ENCODE assay signal across 1 cellular context in genomic region chr19:35748106-35749020, GRCh38.
A peak's percentile ranks its signal among the peaks of the same experiment; 100 is the strongest.
TF ChIP-seq lines count a peak whose summit lies in the region.

A gene with protein sequence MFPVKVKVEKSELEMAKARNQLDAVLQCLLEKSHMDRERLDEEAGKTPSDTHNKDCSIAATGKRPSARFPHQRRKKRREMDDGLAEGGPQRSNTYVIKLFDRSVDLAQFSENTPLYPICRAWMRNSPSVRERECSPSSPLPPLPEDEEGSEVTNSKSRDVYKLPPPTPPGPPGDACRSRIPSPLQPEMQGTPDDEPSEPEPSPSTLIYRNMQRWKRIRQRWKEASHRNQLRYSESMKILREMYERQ (plus strand): TSS chr19:35748576. CDS start chr19:35748725, 149 bp downstream.

TF ChIP-seq in HepG2, 621 proteins besides CTCF, POLR2A, EP300 and RAD21 (continued from another document and continues in another):
- TF ChIP-seq ZNF407 (CRISPR knock-in tag; IDR thresholded peaks at IDR 0.05; ENCODE audit: not compliant biosample characterization) (no peak), REXO4 (CRISPR knock-in tag; IDR thresholded peaks at IDR 0.05; ENCODE audit: borderline replicate concordance) (no peak), RFX1 (IDR thresholded peaks at IDR 0.05) (no peak), KLF9 (CRISPR knock-in tag; IDR thresholded peaks at IDR 0.05; ENCODE audit: low read depth) (0 out of 2 replicates have a peak, but pooled peaks have one; percentile 41), CREM (IDR thresholded peaks at IDR 0.05) (peak; percentile 99), CREM (CRISPR knock-in tag; IDR thresholded peaks at IDR 0.05) (no peak), ZNF12 (CRISPR knock-in tag; IDR thresholded peaks at IDR 0.05) (no peak), STAT5B (CRISPR knock-in tag; IDR thresholded peaks at IDR 0.05) (no peak), SIX1 (CRISPR knock-in tag; IDR thresholded peaks at IDR 0.05; ENCODE audit: borderline replicate concordance) (no peak), TCF7L2 (IDR thresholded peaks at IDR 0.05; ENCODE audit: low read depth, low read length) (no peak), ZNF569 (CRISPR knock-in tag; IDR thresholded peaks at IDR 0.05; ENCODE audit: borderline replicate concordance) (no peak), NR1H2 (CRISPR knock-in tag; IDR thresholded peaks at IDR 0.05; ENCODE audit: borderline replicate concordance, low read depth) (no peak), SRY (CRISPR knock-in tag; IDR thresholded peaks at IDR 0.05) (no peak; the same call in 1 of the 2 replicates), PCBP1 (IDR thresholded peaks at IDR 0.05; ENCODE audit: borderline replicate concordance, low read depth, low read length) (no peak), MTF2 (CRISPR knock-in tag; IDR thresholded peaks at IDR 0.05; ENCODE audit: borderline replicate concordance) (no peak), ZFX (CRISPR knock-in tag; IDR thresholded peaks at IDR 0.05; ENCODE audit: low read depth) (peak; percentile 94), ZSCAN9 (CRISPR knock-in tag; IDR thresholded peaks at IDR 0.05; ENCODE audit: borderline replicate concordance) (peak; percentile 51; the same call in 1 of the 2 replicates), KLF13 (CRISPR knock-in tag; IDR thresholded peaks at IDR 0.05) (no peak), MAF1 (CRISPR knock-in tag; IDR thresholded peaks at IDR 0.05; ENCODE audit: borderline replicate concordance) (no peak), ZNF44 (CRISPR knock-in tag; IDR thresholded peaks at IDR 0.05) (no peak), MZF1 (CRISPR knock-in tag; IDR thresholded peaks at IDR 0.05; ENCODE audit: borderline replicate concordance) (no peak), ELF1 (CRISPR knock-in tag; IDR thresholded peaks at IDR 0.05) (peak; percentile 99), NAIF1 (CRISPR knock-in tag; IDR thresholded peaks at IDR 0.05; ENCODE audit: borderline replicate concordance) (no peak), ZFP41 (CRISPR knock-in tag; IDR thresholded peaks at IDR 0.05; ENCODE audit: borderline replicate concordance) (no peak), ELF4 (CRISPR knock-in tag; IDR thresholded peaks at IDR 0.05; ENCODE audit: borderline replicate concordance) (peak; percentile 97), ZBTB37 (CRISPR knock-in tag; IDR thresholded peaks at IDR 0.05) (no peak), GPBP1L1 (CRISPR knock-in tag; IDR thresholded peaks at IDR 0.05) (no peak), ZNF674 (CRISPR knock-in tag; IDR thresholded peaks at IDR 0.05; ENCODE audit: low read depth) (no peak), ZFYVE20 (CRISPR knock-in tag; IDR thresholded peaks at IDR 0.05; ENCODE audit: borderline replicate concordance, low read depth) (no peak), E2F5 (CRISPR knock-in tag; conservative IDR thresholded peaks at IDR 0.05) (peak; percentile 35; the same call in 1 of the 2 replicates), ZFAT (CRISPR knock-in tag; conservative IDR thresholded peaks at IDR 0.05) (no peak), GATA4 (IDR thresholded peaks at IDR 0.05; ENCODE audit: borderline replicate concordance, low read depth) (peak; percentile 36; the same call in 1 of the 2 replicates), ZNF572 (CRISPR knock-in tag; IDR thresholded peaks at IDR 0.05) (no peak), POLR2AphosphoS2 (IDR thresholded peaks at IDR 0.05; ENCODE audit: low read depth, low read length) (no peak), POGZ (CRISPR knock-in tag; IDR thresholded peaks at IDR 0.05) (peak; percentile 61), HOMEZ (CRISPR knock-in tag; IDR thresholded peaks at IDR 0.05; ENCODE audit: low read depth) (no peak), SUZ12 (IDR thresholded peaks at IDR 0.05; ENCODE audit: low read depth, low read length) (peak; percentile 87)
- TF ChIP-seq, protein P1, sequence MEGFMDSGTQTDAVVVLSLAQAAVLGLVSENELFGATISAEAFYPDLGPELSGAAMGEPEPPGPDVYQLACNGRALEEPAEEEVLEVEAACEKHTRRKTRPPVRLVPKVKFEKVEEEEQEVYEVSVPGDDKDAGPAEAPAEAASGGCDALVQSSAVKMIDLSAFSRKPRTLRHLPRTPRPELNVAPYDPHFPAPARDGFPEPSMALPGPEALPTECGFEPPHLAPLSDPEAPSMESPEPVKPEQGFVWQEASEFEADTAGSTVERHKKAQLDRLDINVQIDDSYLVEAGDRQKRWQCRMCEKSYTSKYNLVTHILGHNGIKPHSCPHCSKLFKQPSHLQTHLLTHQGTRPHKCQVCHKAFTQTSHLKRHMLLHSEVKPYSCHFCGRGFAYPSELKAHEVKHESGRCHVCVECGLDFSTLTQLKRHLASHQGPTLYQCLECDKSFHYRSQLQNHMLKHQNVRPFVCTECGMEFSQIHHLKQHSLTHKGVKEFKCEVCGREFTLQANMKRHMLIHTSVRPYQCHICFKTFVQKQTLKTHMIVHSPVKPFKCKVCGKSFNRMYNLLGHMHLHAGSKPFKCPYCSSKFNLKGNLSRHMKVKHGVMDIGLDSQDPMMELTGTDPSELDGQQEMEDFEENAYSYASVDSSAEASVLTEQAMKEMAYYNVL (CRISPR knock-in tag; IDR thresholded peaks at IDR 0.05; ENCODE audit: borderline replicate concordance): no peak
- TF ChIP-seq, protein P2, sequence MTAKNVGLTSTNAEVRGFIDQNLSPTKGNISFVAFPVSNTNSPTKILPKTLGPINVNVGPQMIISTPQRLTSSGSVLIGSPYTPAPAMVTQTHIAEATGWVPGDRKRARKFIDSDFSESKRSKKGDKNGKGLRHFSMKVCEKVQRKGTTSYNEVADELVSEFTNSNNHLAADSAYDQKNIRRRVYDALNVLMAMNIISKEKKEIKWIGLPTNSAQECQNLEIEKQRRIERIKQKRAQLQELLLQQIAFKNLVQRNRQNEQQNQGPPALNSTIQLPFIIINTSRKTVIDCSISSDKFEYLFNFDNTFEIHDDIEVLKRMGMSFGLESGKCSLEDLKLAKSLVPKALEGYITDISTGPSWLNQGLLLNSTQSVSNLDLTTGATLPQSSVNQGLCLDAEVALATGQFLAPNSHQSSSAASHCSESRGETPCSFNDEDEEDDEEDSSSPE (CRISPR knock-in tag; IDR thresholded peaks at IDR 0.05): peak; percentile 56; the same call in 1 of the 2 replicates
- TF ChIP-seq, protein P3, sequence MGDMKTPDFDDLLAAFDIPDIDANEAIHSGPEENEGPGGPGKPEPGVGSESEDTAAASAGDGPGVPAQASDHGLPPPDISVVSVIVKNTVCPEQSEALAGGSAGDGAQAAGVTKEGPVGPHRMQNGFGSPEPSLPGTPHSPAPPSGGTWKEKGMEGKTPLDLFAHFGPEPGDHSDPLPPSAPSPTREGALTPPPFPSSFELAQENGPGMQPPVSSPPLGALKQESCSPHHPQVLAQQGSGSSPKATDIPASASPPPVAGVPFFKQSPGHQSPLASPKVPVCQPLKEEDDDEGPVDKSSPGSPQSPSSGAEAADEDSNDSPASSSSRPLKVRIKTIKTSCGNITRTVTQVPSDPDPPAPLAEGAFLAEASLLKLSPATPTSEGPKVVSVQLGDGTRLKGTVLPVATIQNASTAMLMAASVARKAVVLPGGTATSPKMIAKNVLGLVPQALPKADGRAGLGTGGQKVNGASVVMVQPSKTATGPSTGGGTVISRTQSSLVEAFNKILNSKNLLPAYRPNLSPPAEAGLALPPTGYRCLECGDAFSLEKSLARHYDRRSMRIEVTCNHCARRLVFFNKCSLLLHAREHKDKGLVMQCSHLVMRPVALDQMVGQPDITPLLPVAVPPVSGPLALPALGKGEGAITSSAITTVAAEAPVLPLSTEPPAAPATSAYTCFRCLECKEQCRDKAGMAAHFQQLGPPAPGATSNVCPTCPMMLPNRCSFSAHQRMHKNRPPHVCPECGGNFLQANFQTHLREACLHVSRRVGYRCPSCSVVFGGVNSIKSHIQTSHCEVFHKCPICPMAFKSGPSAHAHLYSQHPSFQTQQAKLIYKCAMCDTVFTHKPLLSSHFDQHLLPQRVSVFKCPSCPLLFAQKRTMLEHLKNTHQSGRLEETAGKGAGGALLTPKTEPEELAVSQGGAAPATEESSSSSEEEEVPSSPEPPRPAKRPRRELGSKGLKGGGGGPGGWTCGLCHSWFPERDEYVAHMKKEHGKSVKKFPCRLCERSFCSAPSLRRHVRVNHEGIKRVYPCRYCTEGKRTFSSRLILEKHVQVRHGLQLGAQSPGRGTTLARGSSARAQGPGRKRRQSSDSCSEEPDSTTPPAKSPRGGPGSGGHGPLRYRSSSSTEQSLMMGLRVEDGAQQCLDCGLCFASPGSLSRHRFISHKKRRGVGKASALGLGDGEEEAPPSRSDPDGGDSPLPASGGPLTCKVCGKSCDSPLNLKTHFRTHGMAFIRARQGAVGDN (CRISPR knock-in tag; IDR thresholded peaks at IDR 0.05): peak; percentile 76
